13 cellular contexts compared by ENCODE assay signal in the genomic region with DNA sequence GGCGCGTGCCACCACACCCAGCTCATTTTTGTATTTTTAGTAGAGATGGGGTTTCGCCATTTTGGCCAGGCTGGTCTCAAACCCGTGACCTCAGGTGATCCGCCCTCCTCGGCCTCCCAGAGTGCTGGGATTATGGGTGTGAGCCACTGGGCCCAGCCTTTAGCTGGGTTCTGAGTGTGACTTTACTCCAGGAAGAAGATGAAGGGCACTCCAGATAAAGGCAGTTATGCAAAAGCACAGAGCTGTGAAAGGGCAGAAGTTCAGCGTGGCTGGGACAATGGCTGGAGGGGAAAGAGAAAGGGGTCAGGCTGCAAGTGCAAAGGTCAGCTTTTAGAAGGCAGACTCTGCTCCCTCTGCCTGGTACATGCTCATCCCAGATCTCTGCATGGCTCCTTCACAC. TPM values are rescaled to one million over a fixed set of nuclear protein-coding genes. Genes with fewer than 3 reads are reported as not detected.
DNase-seq lines count a peak whose midpoint lies in the region; ATAC-seq and TF ChIP-seq lines count a peak whose summit lies in the region.
"Had no signal": no experiment of that assay in that cellular context is flagged by ENCODE, and none has a peak within 500 bp of the region (broad histone marks: within the 10 kb centered on the region; RNA-seq: fewer than 3 reads in every experiment).

No MANE protein-coding gene starts in this region.

- H3K9me3 ChIP-seq in CD4-positive, alpha-beta memory T cell (ENCODE audit: control insufficient read depth in 1 of 2, low read length in 2 of 2) = no peaks in the 10 kb centered on the region
- H3K9me3 ChIP-seq in ascending aorta = no peaks in the 10 kb centered on the region
- H3K9me3 ChIP-seq: suprapubic skin had no signal

- peak overlapping the region; percentile 79 to 97 (median 91) for H3K27ac Mint-ChIP-seq in CD4-positive, alpha-beta memory T cell

- CTCF ChIA-PET in CD4-positive, alpha-beta memory T cell (lab: Charles Lee; ENCODE audit: partially characterized antibody) = interaction anchor here (0.9 to 6.1 kb wide), 10 partner anchors 8 to 108 kb away, joined by 3 to 101 read pairs (median 4); a partner anchor contains a TSS

- WGBS in mesendoderm (ENCODE audit: extremely low coverage, insufficient coverage, low lambda C conversion rate) = no CpG with 5 or more reads among the region's 7 CpGs

- no peaks in the 10 kb centered on the region for H3K36me3 ChIP-seq in CD4-positive, alpha-beta memory T cell (ENCODE audit: insufficient read depth, low read length)
- no peaks in the 10 kb centered on the region for H3K36me3 ChIP-seq in ascending aorta
- H3K36me3 ChIP-seq in mesendoderm (ENCODE audit: control insufficient read depth, insufficient read depth, low read length) = no peaks in the 10 kb centered on the region
- H3K36me3 ChIP-seq: suprapubic skin had no signal

- H2BK120ac ChIP-seq in mesendoderm (ENCODE audit: low read depth, low read length) = no peak overlapping the region

- H3K79me2 ChIP-seq in mesendoderm (ENCODE audit: control insufficient read depth, insufficient read depth, low read length) = no peaks in the 10 kb centered on the region

- no peak for TF ChIP-seq CTCF in ascending aorta (IDR thresholded peaks at IDR 0.05)

- peaks cover 0 to 5% of the 10 kb centered on the region in 2 donors for H3K36me3 Mint-ChIP-seq in CD4-positive, alpha-beta memory T cell

- peaks cover 90% of the 10 kb centered on the region for H3K4me1 ChIP-seq in CD4-positive, alpha-beta memory T cell (ENCODE audit: insufficient read depth, low read length)
- peaks cover 7 to 49% of the 10 kb centered on the region in 2 donors for H3K4me1 ChIP-seq in ascending aorta
- H3K4me1 ChIP-seq in mesendoderm (ENCODE audit: control insufficient read depth, low read depth, low read length) = no peaks in the 10 kb centered on the region

- no peak overlapping the region for H4K8ac ChIP-seq in mesendoderm (ENCODE audit: low read depth, low read length)

- peaks cover 69 to 93% (median 84%) of the 10 kb centered on the region in 4 donors for H3K4me1 Mint-ChIP-seq in CD4-positive, alpha-beta memory T cell

- no peak overlapping the region for H4K5ac ChIP-seq in mesendoderm (ENCODE audit: low read length)

- peak overlapping the region; percentile 51 for H3K27ac ChIP-seq in CD4-positive, alpha-beta memory T cell (ENCODE audit: low read depth, low read length)
- H3K27ac ChIP-seq in ascending aorta (peak overlapping the region; percentile 54 to 70), mesendoderm (ENCODE audit: low read depth, low read length) (no peak overlapping the region)
- H3K27ac ChIP-seq: suprapubic skin had no signal

- no peak overlapping the region for H2AK5ac ChIP-seq in mesendoderm (ENCODE audit: low read length)

- no peaks in the 10 kb centered on the region for H3K9me3 Mint-ChIP-seq in CD4-positive, alpha-beta memory T cell

- H2BK15ac ChIP-seq in mesendoderm (replicated peaks; ENCODE audit: low read depth) = no peak overlapping the region

- no peaks in the 10 kb centered on the region for H3K27me3 Mint-ChIP-seq in CD4-positive, alpha-beta memory T cell

- ATAC-seq in GM21576 (IDR thresholded peaks at IDR 0.05; ENCODE audit: unreplicated experiment) = peak; percentile 31

- H3K23ac ChIP-seq in mesendoderm (ENCODE audit: low read length) = no peak overlapping the region

- H3K4me3 ChIP-seq in CD4-positive, alpha-beta memory T cell (ENCODE audit: low read length in 2 of 2) = peak overlapping the region in 1 of 2 donors; percentile 12
- H3K4me3 ChIP-seq in ascending aorta = no peak overlapping the region
- H3K4me3 ChIP-seq in mesendoderm (ENCODE audit: low read length) = no peak overlapping the region
- H3K4me3 ChIP-seq: lung, suprapubic skin had no signal

- no peak overlapping the region for H2BK5ac ChIP-seq in mesendoderm (ENCODE audit: low read length)

- H3K4me3 Mint-ChIP-seq in CD4-positive, alpha-beta memory T cell = peak overlapping the region in 7 of 8 donors; percentile 22 to 91 (median 69)

- H3K27me3 ChIP-seq in CD4-positive, alpha-beta memory T cell (ENCODE audit: insufficient read depth, low read length) = no peaks in the 10 kb centered on the region
- H3K27me3 ChIP-seq in ascending aorta = no peaks in the 10 kb centered on the region
- H3K27me3 ChIP-seq in mesendoderm (ENCODE audit: insufficient read depth, low read length, poor library complexity) = no peaks in the 10 kb centered on the region
- H3K27me3 ChIP-seq: suprapubic skin had no signal

- no peaks in the 10 kb centered on the region for H3K79me1 ChIP-seq in mesendoderm (ENCODE audit: low read length)

- no peak overlapping the region for H3K56ac ChIP-seq in mesendoderm (ENCODE audit: low read length)

- intact Hi-C loops in CD4-positive, alpha-beta memory T cell (cut with micrococcal nuclease) = loop anchor here (5.0 kb wide), 1 partner anchor 110 kb away; no protein-coding TSS in a partner anchor
- intact Hi-C loops in ascending aorta (cut with DNase I) = no loop called here

- no peak for DNase-seq in CD4-positive, alpha-beta memory T cell
- DNase-seq in ascending aorta (ENCODE audit: low spot score in 2 of 2) (no peak), mesendoderm (peak; percentile 46), hippocampal formation (lab: John Stamatoyannopoulos, UW) (no peak), islet precursor cell (no peak), NCI-H82 (lab: John Stamatoyannopoulos, UW) (no peak)
- DNase-seq in stimulated activated CD4-positive, alpha-beta T cell treated with anti-CD3 and anti-CD28 coated beads, Interleukin-12 subunit alpha, Interleukin-12 subunit beta, amount 100 ng/mL, for 4 hours = no peak
- DNase-seq: anterior cingulate cortex, NCI-H1048, NCI-H2227 treated with DMSO at 0.1 percent for 48 hours had no signal

- H3K4ac ChIP-seq in mesendoderm (ENCODE audit: low read depth, low read length) = no peak overlapping the region

- H3K9ac ChIP-seq in mesendoderm (ENCODE audit: low read length) = no peak overlapping the region

- POLR2A ChIA-PET in CD4-positive, alpha-beta memory T cell (lab: Charles Lee; ENCODE audit: partially characterized antibody) = interaction anchor here (0.9 to 13.2 kb wide), 13 partner anchors 9 to 137 kb away, joined by 3 to 249 read pairs (median 4); a partner anchor contains a TSS

- H3K18ac ChIP-seq in mesendoderm (ENCODE audit: low read length) = no peak overlapping the region

- no peak overlapping the region for H3K4me2 ChIP-seq in mesendoderm (ENCODE audit: low read length)

RNA-seq across cellular contexts. Expression of a gene that starts 39.7 kb away (rescaled TPM):
- total RNA-seq in CD4-positive, alpha-beta memory T cell = 10 to 100 TPM; 31.4 to 31.7 TPM
- polyA plus RNA-seq in CD4-positive, alpha-beta memory T cell = 10 to 100 TPM in 1 of 2 donors, 1 to 10 TPM in 1; 7.3 to 26.3 TPM
- total RNA-seq in ascending aorta = 40.9 TPM
- 0.86 TPM for polyA plus RNA-seq in mesendoderm (2013, experiment 1 of 2)
- polyA plus RNA-seq in mesendoderm (2013, experiment 2 of 2) = 0.84 TPM
